In genomic region chr6:106745396-106745795, GRCh38 we compare ENCODE assay signal across 15 cellular contexts.
DNase-seq lines count a peak whose midpoint lies in the region; ATAC-seq and TF ChIP-seq lines count a peak whose summit lies in the region.
"Had no signal": no experiment of that assay in that cellular context is flagged by ENCODE, and none has a peak within 500 bp of the region (broad histone marks: within the 10 kb centered on the region; RNA-seq: fewer than 3 reads in every experiment).

No MANE protein-coding gene starts in this region.

- H3K27me3 Mint-ChIP-seq in HFFc6 (ENCODE audit: insufficient read depth) = peaks cover 6% of the 10 kb centered on the region
- H3K27me3 Mint-ChIP-seq: B cell had no signal

- H3K36me3 Mint-ChIP-seq in HFFc6 (ENCODE audit: low read depth) = no peaks in the 10 kb centered on the region; the same call in 1 of the 2 replicates

- DNase-seq in HFFc6 (no peak), NCI-H2196 (lab: John Stamatoyannopoulos, UW; ENCODE audit: unreplicated experiment) (peak; percentile 82), SHP77 treated with DMSO at 0.1 percent for 48 hours (lab: John Stamatoyannopoulos, UW) (peak; percentile 69), myocyte (ENCODE audit: low read depth) (peak; percentile 59), SW480 (ENCODE audit: low spot score) (no peak)
- DNase-seq in activated CD8-positive, alpha-beta memory T cell treated with anti-CD3 and anti-CD28 coated beads, Interleukin-2, amount 50 U/mL, for 4 hours = no peak
- DNase-seq: activated naive CD4-positive, alpha-beta T cell treated with anti-CD3 and anti-CD28 coated beads for 36 hours; activated T-cell treated with anti-CD3 and anti-CD28 coated beads, Interleukin-2, amount 50 U/mL, for 1 hour; left ventricle myocardium superior; ovary; stimulated activated CD4-positive, alpha-beta T cell treated with anti-CD3 and anti-CD28 coated beads, Interleukin-4, amount 100 ng/mL, for 1 hour had no signal

- peaks cover 39% of the 10 kb centered on the region for H3K4me1 Mint-ChIP-seq in HFFc6 (ENCODE audit: low read depth)

- H3K27ac Mint-ChIP-seq in HFFc6 = peak overlapping the region; percentile 59; the same call in 1 of the 2 replicates
- H3K27ac Mint-ChIP-seq: activated naive CD4-positive, alpha-beta T cell treated with anti-CD3 and anti-CD28 coated beads for 36 hours; B cell; GM23338 had no signal

- H3K4me3 Mint-ChIP-seq in HFFc6 = no peak overlapping the region
- H3K4me3 Mint-ChIP-seq: activated naive CD4-positive, alpha-beta T cell treated with anti-CD3 and anti-CD28 coated beads for 36 hours; B cell; GM23338 had no signal

- no peaks in the 10 kb centered on the region for H3K9me3 Mint-ChIP-seq in HFFc6
- H3K9me3 Mint-ChIP-seq: activated naive CD4-positive, alpha-beta T cell treated with anti-CD3 and anti-CD28 coated beads for 36 hours had no signal

- ATAC-seq in HG03439 (IDR thresholded peaks at IDR 0.05; ENCODE audit: unreplicated experiment) = no peak
- ATAC-seq in GM21526 (IDR thresholded peaks at IDR 0.05; ENCODE audit: low FRiP score, unreplicated experiment) = no peak
- ATAC-seq: GM23338, left ventricle myocardium superior had no signal

- no peak for TF ChIP-seq CTCF in HFFc6 (IDR thresholded peaks at IDR 0.05)

Comparison
In these comparisons a context has a peak if more than half of its experiments do, and no peak if none do; other contexts are left out.
1. DNase-seq: peak in NCI-H2196 (single experiment), SHP77 treated with DMSO at 0.1 percent for 48 hours (single experiment) and myocyte (single experiment); none in HFFc6 (single experiment), activated CD8-positive, alpha-beta memory T cell treated with anti-CD3 and anti-CD28 coated beads, Interleukin-2, amount 50 U/mL, for 4 hours (single experiment) and SW480 (single experiment).